14 cellular contexts compared by ENCODE assay signal in genomic region chr2:1750270-1750934, GRCh38.
"Had no signal": no experiment of that assay in that cellular context is flagged by ENCODE, and none has a peak within 500 bp of the region (broad histone marks: within the 10 kb centered on the region; RNA-seq: fewer than 3 reads in every experiment).

No MANE protein-coding gene starts in this region.

- H2AFZ ChIP-seq: hepatocyte had no signal

- H3K27me3 ChIP-seq: breast epithelium, colonic mucosa, sigmoid colon, testis had no signal

- H3K27ac Mint-ChIP-seq: activated CD4-positive, alpha-beta T cell treated with anti-CD3 and anti-CD28 coated beads, Interleukin-2, amount 10 ng/mL, durations not matched to agents 24 days and 14 days; activated naive CD4-positive, alpha-beta T cell treated with anti-CD3 and anti-CD28 coated beads, Interleukin-2, amount 50 U/mL, for 72 hours; effector memory CD8-positive, alpha-beta T cell; nephron progenitor cell; stimulated activated naive B cell treated with anti-CD40 and anti-IgM and Interleukin-4, amounts not matched to agents 10 μg/mL and 1 μg/mL and 100 μg/mL, for 72 hours had no signal

- ATAC-seq: activated CD4-positive, CD25-positive, alpha-beta regulatory T cell treated with anti-CD3 and anti-CD28 coated beads, Interleukin-2, amount 50 U/mL, for 24 hours; effector memory CD8-positive, alpha-beta T cell had no signal

- H3K27ac ChIP-seq: colonic mucosa, hepatocyte, testis had no signal

- H3K9me3 ChIP-seq: colonic mucosa, esophagus muscularis mucosa, testis had no signal

- H3K4me2 ChIP-seq: hepatocyte, smooth muscle cell had no signal

- H3K4me3 Mint-ChIP-seq: activated CD4-positive, alpha-beta T cell treated with anti-CD3 and anti-CD28 coated beads, Interleukin-2, amount 10 ng/mL, durations not matched to agents 24 days and 14 days; effector memory CD8-positive, alpha-beta T cell; nephron progenitor cell; stimulated activated naive B cell treated with anti-CD40 and anti-IgM and Interleukin-4, amounts not matched to agents 10 μg/mL and 1 μg/mL and 100 μg/mL, for 72 hours had no signal

- H3K9me3 Mint-ChIP-seq: activated CD4-positive, alpha-beta T cell treated with anti-CD3 and anti-CD28 coated beads, Interleukin-2, amount 10 ng/mL, durations not matched to agents 24 days and 14 days had no signal

- H3K36me3 ChIP-seq: breast epithelium, colonic mucosa, esophagus muscularis mucosa, sigmoid colon had no signal

- DNase-seq: effector memory CD8-positive, alpha-beta T cell had no signal

- H3K4me3 ChIP-seq: breast epithelium, colonic mucosa, dorsolateral prefrontal cortex, esophagus muscularis mucosa, hepatocyte, sigmoid colon, smooth muscle cell, testis had no signal

- H3K4me1 ChIP-seq: breast epithelium, colonic mucosa, testis had no signal
